In genomic region chr1:206658264-206658980, GRCh38 we compare ENCODE assay signal across 8 cellular contexts. TPM values are rescaled to one million over a fixed set of nuclear protein-coding genes. Genes with fewer than 3 reads are reported as not detected.
DNase-seq lines count a peak whose midpoint lies in the region; ATAC-seq and TF ChIP-seq lines count a peak whose summit lies in the region.

No MANE protein-coding gene starts in this region.

- peaks cover 4% of the 10 kb centered on the region; the same call in 1 of the 2 replicates for H4K20me1 ChIP-seq in GM23338 (replicated peaks; ENCODE audit: insufficient read depth)

- peaks cover 24% of the 10 kb centered on the region for H3K27me3 Mint-ChIP-seq in GM23338 (ENCODE audit: insufficient read depth, low read depth, poor library complexity)
- peaks cover 31% of the 10 kb centered on the region for H3K27me3 Mint-ChIP-seq in activated naive CD8-positive, alpha-beta T cell treated with anti-CD3 and anti-CD28 coated beads, Interleukin-2, amount 50 U/mL, for 24 hours
- H3K27me3 Mint-ChIP-seq in stimulated activated naive B cell treated with anti-CD40 and anti-IgM and Interleukin-4, amounts not matched to agents 10 μg/mL and 1 μg/mL and 100 μg/mL, for 72 hours = peaks cover 27 to 50% of the 10 kb centered on the region in 2 donors

- no peak overlapping the region for H3K27ac ChIP-seq in GM23338 (ENCODE audit: low read depth)
- no peak overlapping the region for H3K27ac ChIP-seq in RWPE2 (ENCODE audit: poor library complexity, severe bottlenecking)

- peak overlapping the region; percentile 54 for H3K4me3 ChIP-seq in GM23338
- no peak overlapping the region for H3K4me3 ChIP-seq in RWPE2 (ENCODE audit: severe bottlenecking)

- ATAC-seq in GM23338 (peak; percentile 87), RWPE2 (ENCODE audit: low read depth) (no peak), HG02938 (IDR thresholded peaks at IDR 0.05; ENCODE audit: unreplicated experiment) (no peak), GM19023 (IDR thresholded peaks at IDR 0.05; ENCODE audit: unreplicated experiment) (no peak)
- peak; percentile 70 for ATAC-seq in activated naive CD8-positive, alpha-beta T cell treated with anti-CD3 and anti-CD28 coated beads, Interleukin-2, amount 50 U/mL, for 24 hours
- peak; percentile 79 to 82 for ATAC-seq in stimulated activated naive B cell treated with anti-CD40 and anti-IgM and Interleukin-4, amounts not matched to agents 10 μg/mL and 1 μg/mL and 100 μg/mL, for 72 hours (replicated peaks)

- 0 out of 2 replicates have a peak, but pooled peaks cover 4% of the 10 kb centered on the region for H3F3A ChIP-seq in GM23338 (replicated peaks; ENCODE audit: low read depth)

- H3K4me1 Mint-ChIP-seq in GM23338 = peaks cover 16% of the 10 kb centered on the region
- H3K4me1 Mint-ChIP-seq in activated naive CD8-positive, alpha-beta T cell treated with anti-CD3 and anti-CD28 coated beads, Interleukin-2, amount 50 U/mL, for 24 hours = peaks cover 29% of the 10 kb centered on the region
- H3K4me1 Mint-ChIP-seq in stimulated activated naive B cell treated with anti-CD40 and anti-IgM and Interleukin-4, amounts not matched to agents 10 μg/mL and 1 μg/mL and 100 μg/mL, for 72 hours = peaks cover 22 to 37% of the 10 kb centered on the region in 2 donors

- peak overlapping the region; percentile 85 for H2AFZ ChIP-seq in GM23338

- H3K36me3 Mint-ChIP-seq in GM23338 (ENCODE audit: low read depth) = no peaks in the 10 kb centered on the region
- no peaks in the 10 kb centered on the region for H3K36me3 Mint-ChIP-seq in activated naive CD8-positive, alpha-beta T cell treated with anti-CD3 and anti-CD28 coated beads, Interleukin-2, amount 50 U/mL, for 24 hours (ENCODE audit: low read depth)
- no peaks in the 10 kb centered on the region for H3K36me3 Mint-ChIP-seq in stimulated activated naive B cell treated with anti-CD40 and anti-IgM and Interleukin-4, amounts not matched to agents 10 μg/mL and 1 μg/mL and 100 μg/mL, for 72 hours

- H3K4me3 Mint-ChIP-seq in GM23338 = peak overlapping the region; percentile 58
- H3K4me3 Mint-ChIP-seq in activated naive CD8-positive, alpha-beta T cell treated with anti-CD3 and anti-CD28 coated beads, Interleukin-2, amount 50 U/mL, for 24 hours = no peak overlapping the region
- peak overlapping the region; percentile 51 to 65 for H3K4me3 Mint-ChIP-seq in stimulated activated naive B cell treated with anti-CD40 and anti-IgM and Interleukin-4, amounts not matched to agents 10 μg/mL and 1 μg/mL and 100 μg/mL, for 72 hours

- H3K9me3 ChIP-seq in RWPE2 (ENCODE audit: severe bottlenecking) = no peaks in the 10 kb centered on the region

- H3K36me3 ChIP-seq in GM23338 (ENCODE audit: insufficient read depth) (no peaks in the 10 kb centered on the region), RWPE2 (ENCODE audit: low read depth) (no peaks in the 10 kb centered on the region)

- no peaks in the 10 kb centered on the region for H3K9me2 ChIP-seq in GM23338 (ENCODE audit: insufficient read depth)

- TF ChIP-seq CTCF in AG09319 (IDR thresholded peaks at IDR 0.05; ENCODE audit: low read depth, low read length) (peak; percentile 60), GM23338 (conservative IDR thresholded peaks at IDR 0.05; ENCODE audit: low read depth in 2 of 2) (peak; percentile 86 to 95), RWPE2 (IDR thresholded peaks at IDR 0.05; ENCODE audit: poor library complexity, severe bottlenecking) (peak; percentile 41)

- peaks cover 44% of the 10 kb centered on the region for H3K27me3 ChIP-seq in GM23338 (ENCODE audit: insufficient read depth)
- H3K27me3 ChIP-seq in RWPE2 (ENCODE audit: insufficient read depth, poor library complexity, severe bottlenecking) = no peaks in the 10 kb centered on the region

- no peaks in the 10 kb centered on the region for H3K9me3 Mint-ChIP-seq in GM23338
- no peaks in the 10 kb centered on the region for H3K9me3 Mint-ChIP-seq in activated naive CD8-positive, alpha-beta T cell treated with anti-CD3 and anti-CD28 coated beads, Interleukin-2, amount 50 U/mL, for 24 hours
- no peaks in the 10 kb centered on the region for H3K9me3 Mint-ChIP-seq in stimulated activated naive B cell treated with anti-CD40 and anti-IgM and Interleukin-4, amounts not matched to agents 10 μg/mL and 1 μg/mL and 100 μg/mL, for 72 hours

- no peaks in the 10 kb centered on the region for H3K79me2 ChIP-seq in GM23338 (replicated peaks; ENCODE audit: insufficient read depth)

- H3K4me2 ChIP-seq in GM23338 = peak overlapping the region; percentile 81

- H3K4me1 ChIP-seq in GM23338 (ENCODE audit: insufficient read depth) (peaks cover 16% of the 10 kb centered on the region; the same call in 1 of the 2 replicates), RWPE2 (ENCODE audit: insufficient read depth, poor library complexity, severe bottlenecking) (no peaks in the 10 kb centered on the region)

- H3K27ac Mint-ChIP-seq in GM23338 = no peak overlapping the region
- no peak overlapping the region for H3K27ac Mint-ChIP-seq in activated naive CD8-positive, alpha-beta T cell treated with anti-CD3 and anti-CD28 coated beads, Interleukin-2, amount 50 U/mL, for 24 hours
- H3K27ac Mint-ChIP-seq in stimulated activated naive B cell treated with anti-CD40 and anti-IgM and Interleukin-4, amounts not matched to agents 10 μg/mL and 1 μg/mL and 100 μg/mL, for 72 hours = peak overlapping the region; percentile 45

- DNase-seq in AG09319 (ENCODE audit: extremely low read depth, low read depth) = no peak
- peak; percentile 88 for DNase-seq in GM23338 (ENCODE audit: low spot score)
- DNase-seq in RWPE2 (ENCODE audit: low spot score) = no peak
- peak; percentile 70 for DNase-seq in activated naive CD8-positive, alpha-beta T cell treated with anti-CD3 and anti-CD28 coated beads, Interleukin-2, amount 50 U/mL, for 24 hours
- peak; percentile 81 for DNase-seq in islet precursor cell
- peak; percentile 18 for DNase-seq in stimulated activated naive B cell treated with anti-CD40 and anti-IgM and Interleukin-4, amounts not matched to agents 10 μg/mL and 1 μg/mL and 100 μg/mL, for 72 hours

TF ChIP-seq in GM23338, 12 proteins besides CTCF, POLR2A, EP300 and RAD21 (continues in another document):
- TF ChIP-seq POLR2AphosphoS5 (IDR thresholded peaks at IDR 0.05; ENCODE audit: low read depth) (no peak), EZH2phosphoT487 (IDR thresholded peaks at IDR 0.05; ENCODE audit: unreplicated experiment) (no peak), CREB1 (CRISPR knock-in tag; IDR thresholded peaks at IDR 0.05; ENCODE audit: low read depth) (no peak)

RNA-seq across cellular contexts. Expression of gene DYRK3, which starts 23.1 kb away (rescaled TPM):
- 8.5 and 9.5 TPM in 2 replicates for total RNA-seq in GM23338 (2014; rRNA removed; shearing (Covaris generic))
- 1.8 and 2.9 TPM in 2 replicates for polyA plus RNA-seq in GM23338 (2016; fragmentation: Nextera tagmentation; extraction: Ambion mirVana)

RNA-seq across cellular contexts. Expression of gene MAPKAPK2, which starts 26.3 kb away (rescaled TPM):
- 30.4 and 32.1 TPM in 2 replicates for total RNA-seq in GM23338 (2014; rRNA removed; shearing (Covaris generic))
- polyA plus RNA-seq in GM23338 (2016; fragmentation: Nextera tagmentation; extraction: Ambion mirVana) = 9.6 and 10.1 TPM in 2 replicates

RNA-seq across cellular contexts. Expression of gene EIF2D, which starts 46.2 kb away (rescaled TPM):
- total RNA-seq in GM23338 (2014; rRNA removed; shearing (Covaris generic)) = 26.0 and 34.8 TPM in 2 replicates
- 18.7 and 25.1 TPM in 2 replicates for polyA plus RNA-seq in GM23338 (2016; fragmentation: Nextera tagmentation; extraction: Ambion mirVana)

Comparison
In these comparisons a context has a peak if more than half of its experiments do, and no peak if none do; other contexts are left out.
1. DNase-seq: peak in GM23338 (single experiment), activated naive CD8-positive, alpha-beta T cell treated with anti-CD3 and anti-CD28 coated beads, Interleukin-2, amount 50 U/mL, for 24 hours (single experiment), islet precursor cell (single experiment) and stimulated activated naive B cell treated with anti-CD40 and anti-IgM and Interleukin-4, amounts not matched to agents 10 μg/mL and 1 μg/mL and 100 μg/mL, for 72 hours (single experiment); none in AG09319 (single experiment) and RWPE2 (single experiment).
2. ATAC-seq: peak in GM23338 (single experiment), activated naive CD8-positive, alpha-beta T cell treated with anti-CD3 and anti-CD28 coated beads, Interleukin-2, amount 50 U/mL, for 24 hours (single experiment) and stimulated activated naive B cell treated with anti-CD40 and anti-IgM and Interleukin-4, amounts not matched to agents 10 μg/mL and 1 μg/mL and 100 μg/mL, for 72 hours (2 of 2); none in RWPE2 (single experiment), HG02938 (single experiment) and GM19023 (single experiment).
3. Peak in every context shown above with its lines, with median percentiles within 50 percentile points of each other: CTCF ChIP-seq.